Comparison of ENCODE assay signal across 2 cellular contexts in the genomic region with DNA sequence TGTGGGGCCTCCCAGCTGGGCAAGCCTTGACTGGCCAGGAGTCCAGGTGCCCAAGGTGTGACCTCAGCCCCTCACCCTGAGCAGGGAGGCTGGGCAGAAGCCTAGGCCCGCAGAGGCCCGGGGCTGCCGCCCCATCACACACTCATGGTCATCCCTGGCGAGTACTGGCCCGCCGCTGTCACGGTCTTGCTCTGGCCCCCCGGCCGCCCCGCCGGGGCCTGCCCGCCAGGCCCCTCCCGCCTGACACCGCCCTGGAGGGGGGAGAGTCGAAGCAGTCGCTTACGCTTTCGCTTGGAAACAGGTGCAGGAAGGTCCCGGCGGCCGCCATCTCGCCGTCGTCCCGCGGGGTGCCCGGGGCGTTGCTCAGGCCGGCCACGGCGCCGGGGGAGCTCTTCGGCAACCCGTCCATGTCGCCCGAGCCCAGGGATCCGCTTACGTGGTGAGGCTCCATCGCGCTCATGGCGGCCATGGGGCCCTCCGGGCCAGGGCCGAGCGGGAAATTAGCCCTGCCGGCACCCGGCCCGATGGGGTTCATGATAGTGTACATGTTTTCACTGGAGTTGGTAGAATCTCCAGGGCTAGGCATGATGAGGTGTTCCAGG.
TF ChIP-seq lines count a peak whose summit lies in the region.

No MANE protein-coding gene starts in this region.

TF ChIP-seq in GM23338, 12 proteins besides CTCF, POLR2A, EP300 and RAD21 (continued from another document and continues in another):
- TF ChIP-seq, protein P1, sequence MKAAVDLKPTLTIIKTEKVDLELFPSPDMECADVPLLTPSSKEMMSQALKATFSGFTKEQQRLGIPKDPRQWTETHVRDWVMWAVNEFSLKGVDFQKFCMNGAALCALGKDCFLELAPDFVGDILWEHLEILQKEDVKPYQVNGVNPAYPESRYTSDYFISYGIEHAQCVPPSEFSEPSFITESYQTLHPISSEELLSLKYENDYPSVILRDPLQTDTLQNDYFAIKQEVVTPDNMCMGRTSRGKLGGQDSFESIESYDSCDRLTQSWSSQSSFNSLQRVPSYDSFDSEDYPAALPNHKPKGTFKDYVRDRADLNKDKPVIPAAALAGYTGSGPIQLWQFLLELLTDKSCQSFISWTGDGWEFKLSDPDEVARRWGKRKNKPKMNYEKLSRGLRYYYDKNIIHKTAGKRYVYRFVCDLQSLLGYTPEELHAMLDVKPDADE (IDR thresholded peaks at IDR 0.05), result no peak
- no peak for TF ChIP-seq EZH2 (IDR thresholded peaks at IDR 0.05; ENCODE audit: low read depth, unreplicated experiment)
- TF ChIP-seq POLR2AphosphoS5 (IDR thresholded peaks at IDR 0.05; ENCODE audit: low read depth), result no peak
- no peak for TF ChIP-seq ZNF331 (CRISPR knock-in tag; IDR thresholded peaks at IDR 0.05; ENCODE audit: low read depth)
- no peak for TF ChIP-seq ZNF114 (CRISPR knock-in tag; IDR thresholded peaks at IDR 0.05)
- TF ChIP-seq, protein P2, sequence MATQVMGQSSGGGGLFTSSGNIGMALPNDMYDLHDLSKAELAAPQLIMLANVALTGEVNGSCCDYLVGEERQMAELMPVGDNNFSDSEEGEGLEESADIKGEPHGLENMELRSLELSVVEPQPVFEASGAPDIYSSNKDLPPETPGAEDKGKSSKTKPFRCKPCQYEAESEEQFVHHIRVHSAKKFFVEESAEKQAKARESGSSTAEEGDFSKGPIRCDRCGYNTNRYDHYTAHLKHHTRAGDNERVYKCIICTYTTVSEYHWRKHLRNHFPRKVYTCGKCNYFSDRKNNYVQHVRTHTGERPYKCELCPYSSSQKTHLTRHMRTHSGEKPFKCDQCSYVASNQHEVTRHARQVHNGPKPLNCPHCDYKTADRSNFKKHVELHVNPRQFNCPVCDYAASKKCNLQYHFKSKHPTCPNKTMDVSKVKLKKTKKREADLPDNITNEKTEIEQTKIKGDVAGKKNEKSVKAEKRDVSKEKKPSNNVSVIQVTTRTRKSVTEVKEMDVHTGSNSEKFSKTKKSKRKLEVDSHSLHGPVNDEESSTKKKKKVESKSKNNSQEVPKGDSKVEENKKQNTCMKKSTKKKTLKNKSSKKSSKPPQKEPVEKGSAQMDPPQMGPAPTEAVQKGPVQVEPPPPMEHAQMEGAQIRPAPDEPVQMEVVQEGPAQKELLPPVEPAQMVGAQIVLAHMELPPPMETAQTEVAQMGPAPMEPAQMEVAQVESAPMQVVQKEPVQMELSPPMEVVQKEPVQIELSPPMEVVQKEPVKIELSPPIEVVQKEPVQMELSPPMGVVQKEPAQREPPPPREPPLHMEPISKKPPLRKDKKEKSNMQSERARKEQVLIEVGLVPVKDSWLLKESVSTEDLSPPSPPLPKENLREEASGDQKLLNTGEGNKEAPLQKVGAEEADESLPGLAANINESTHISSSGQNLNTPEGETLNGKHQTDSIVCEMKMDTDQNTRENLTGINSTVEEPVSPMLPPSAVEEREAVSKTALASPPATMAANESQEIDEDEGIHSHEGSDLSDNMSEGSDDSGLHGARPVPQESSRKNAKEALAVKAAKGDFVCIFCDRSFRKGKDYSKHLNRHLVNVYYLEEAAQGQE (IDR thresholded peaks at IDR 0.05; ENCODE audit: unreplicated experiment), result no peak
- no peak for TF ChIP-seq JUNB (IDR thresholded peaks at IDR 0.05; ENCODE audit: unreplicated experiment)
- no peak for TF ChIP-seq CREB1 (CRISPR knock-in tag; IDR thresholded peaks at IDR 0.05; ENCODE audit: low read depth)
- TF ChIP-seq STAT1 (IDR thresholded peaks at IDR 0.05; ENCODE audit: unreplicated experiment), result no peak
- TF ChIP-seq NANOG (IDR thresholded peaks at IDR 0.05; ENCODE audit: borderline replicate concordance), result no peak

TF ChIP-seq in SK-N-SH, 30 proteins besides CTCF, POLR2A, EP300 and RAD21 (continued from another document):
- TF ChIP-seq, protein P3, sequence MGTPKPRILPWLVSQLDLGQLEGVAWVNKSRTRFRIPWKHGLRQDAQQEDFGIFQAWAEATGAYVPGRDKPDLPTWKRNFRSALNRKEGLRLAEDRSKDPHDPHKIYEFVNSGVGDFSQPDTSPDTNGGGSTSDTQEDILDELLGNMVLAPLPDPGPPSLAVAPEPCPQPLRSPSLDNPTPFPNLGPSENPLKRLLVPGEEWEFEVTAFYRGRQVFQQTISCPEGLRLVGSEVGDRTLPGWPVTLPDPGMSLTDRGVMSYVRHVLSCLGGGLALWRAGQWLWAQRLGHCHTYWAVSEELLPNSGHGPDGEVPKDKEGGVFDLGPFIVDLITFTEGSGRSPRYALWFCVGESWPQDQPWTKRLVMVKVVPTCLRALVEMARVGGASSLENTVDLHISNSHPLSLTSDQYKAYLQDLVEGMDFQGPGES (IDR thresholded peaks at IDR 0.05; ENCODE audit: low read depth, low read length), result no peak
- TF ChIP-seq SMC3 (IDR thresholded peaks at IDR 0.05; ENCODE audit: low read depth, low read length) (no peak), MEF2A (IDR thresholded peaks at IDR 0.05; ENCODE audit: borderline replicate concordance, low read depth) (no peak), POLR2AphosphoS5 (IDR thresholded peaks at IDR 0.05; ENCODE audit: low read depth, low read length) (no peak), FOXM1 (IDR thresholded peaks at IDR 0.05; ENCODE audit: low read depth) (no peak), EZH2phosphoT487 (IDR thresholded peaks at IDR 0.05; ENCODE audit: borderline replicate concordance, low read depth) (no peak), NFIC (IDR thresholded peaks at IDR 0.05; ENCODE audit: borderline replicate concordance) (no peak), SIN3A (IDR thresholded peaks at IDR 0.05; ENCODE audit: borderline replicate concordance, low read depth, low read length) (no peak), FOXJ3 (CRISPR knock-in tag; IDR thresholded peaks at IDR 0.05) (no peak), ELF1 (IDR thresholded peaks at IDR 0.05) (no peak)
- TF ChIP-seq, protein P2 (IDR thresholded peaks at IDR 0.05; ENCODE audit: low read depth, low read length), result no peak
- TF ChIP-seq, protein P4, sequence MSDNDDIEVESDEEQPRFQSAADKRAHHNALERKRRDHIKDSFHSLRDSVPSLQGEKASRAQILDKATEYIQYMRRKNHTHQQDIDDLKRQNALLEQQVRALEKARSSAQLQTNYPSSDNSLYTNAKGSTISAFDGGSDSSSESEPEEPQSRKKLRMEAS (IDR thresholded peaks at IDR 0.05; ENCODE audit: low read depth), result no peak
